Comparison of ENCODE assay signal across 1 cellular context in genomic region chr3:120160050-120160449, GRCh38.
TF ChIP-seq lines count a peak whose summit lies in the region.

No MANE protein-coding gene starts in this region.

TF ChIP-seq in A549, 52 proteins besides CTCF, POLR2A, EP300 and RAD21 (continued from another document):
- TF ChIP-seq, protein P1, sequence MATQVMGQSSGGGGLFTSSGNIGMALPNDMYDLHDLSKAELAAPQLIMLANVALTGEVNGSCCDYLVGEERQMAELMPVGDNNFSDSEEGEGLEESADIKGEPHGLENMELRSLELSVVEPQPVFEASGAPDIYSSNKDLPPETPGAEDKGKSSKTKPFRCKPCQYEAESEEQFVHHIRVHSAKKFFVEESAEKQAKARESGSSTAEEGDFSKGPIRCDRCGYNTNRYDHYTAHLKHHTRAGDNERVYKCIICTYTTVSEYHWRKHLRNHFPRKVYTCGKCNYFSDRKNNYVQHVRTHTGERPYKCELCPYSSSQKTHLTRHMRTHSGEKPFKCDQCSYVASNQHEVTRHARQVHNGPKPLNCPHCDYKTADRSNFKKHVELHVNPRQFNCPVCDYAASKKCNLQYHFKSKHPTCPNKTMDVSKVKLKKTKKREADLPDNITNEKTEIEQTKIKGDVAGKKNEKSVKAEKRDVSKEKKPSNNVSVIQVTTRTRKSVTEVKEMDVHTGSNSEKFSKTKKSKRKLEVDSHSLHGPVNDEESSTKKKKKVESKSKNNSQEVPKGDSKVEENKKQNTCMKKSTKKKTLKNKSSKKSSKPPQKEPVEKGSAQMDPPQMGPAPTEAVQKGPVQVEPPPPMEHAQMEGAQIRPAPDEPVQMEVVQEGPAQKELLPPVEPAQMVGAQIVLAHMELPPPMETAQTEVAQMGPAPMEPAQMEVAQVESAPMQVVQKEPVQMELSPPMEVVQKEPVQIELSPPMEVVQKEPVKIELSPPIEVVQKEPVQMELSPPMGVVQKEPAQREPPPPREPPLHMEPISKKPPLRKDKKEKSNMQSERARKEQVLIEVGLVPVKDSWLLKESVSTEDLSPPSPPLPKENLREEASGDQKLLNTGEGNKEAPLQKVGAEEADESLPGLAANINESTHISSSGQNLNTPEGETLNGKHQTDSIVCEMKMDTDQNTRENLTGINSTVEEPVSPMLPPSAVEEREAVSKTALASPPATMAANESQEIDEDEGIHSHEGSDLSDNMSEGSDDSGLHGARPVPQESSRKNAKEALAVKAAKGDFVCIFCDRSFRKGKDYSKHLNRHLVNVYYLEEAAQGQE (IDR thresholded peaks at IDR 0.05) = no peak
- TF ChIP-seq TP53 (CRISPR knock-in tag; IDR thresholded peaks at IDR 0.05) (no peak), HEYL (CRISPR knock-in tag; IDR thresholded peaks at IDR 0.05) (no peak), PHF8 (IDR thresholded peaks at IDR 0.05; ENCODE audit: borderline replicate concordance, low read depth) (no peak), SREBF2 (IDR thresholded peaks at IDR 0.05) (no peak), ATOH8 (CRISPR knock-in tag; IDR thresholded peaks at IDR 0.05; ENCODE audit: low read depth) (no peak), ZNF302 (CRISPR knock-in tag; IDR thresholded peaks at IDR 0.05) (no peak), CBX8 (IDR thresholded peaks at IDR 0.05) (no peak), POLR2AphosphoS2 (conservative IDR thresholded peaks at IDR 0.05; ENCODE audit: low read length) (no peak), ZFP36 (IDR thresholded peaks at IDR 0.05; ENCODE audit: borderline replicate concordance, partially characterized antibody) (no peak), CEBPB (IDR thresholded peaks at IDR 0.05) (peak; percentile 95 to 99), CHD2 (IDR thresholded peaks at IDR 0.05; ENCODE audit: low read length, partially characterized antibody) (no peak), SMC3 (IDR thresholded peaks at IDR 0.05) (peak; percentile 45), PBX3 (IDR thresholded peaks at IDR 0.05) (no peak), NPAS2 (CRISPR knock-in tag; IDR thresholded peaks at IDR 0.05; ENCODE audit: borderline replicate concordance) (no peak), JUNB (IDR thresholded peaks at IDR 0.05) (no peak), EHMT2 (IDR thresholded peaks at IDR 0.05; ENCODE audit: low read depth) (no peak), JUN (IDR thresholded peaks at IDR 0.05) (peak; percentile 65 to 70; a peak in 2 of 5 replicates), BCL3 (IDR thresholded peaks at IDR 0.05) (peak; percentile 43; the same call in 1 of the 3 replicates), RARB (CRISPR knock-in tag; IDR thresholded peaks at IDR 0.05) (no peak), HDAC2 (IDR thresholded peaks at IDR 0.05) (no peak), MAX (IDR thresholded peaks at IDR 0.05) (0 out of 2 replicates have a peak, but pooled peaks have one; percentile 36), KDM1A (IDR thresholded peaks at IDR 0.05; ENCODE audit: low read depth) (no peak), MAFK (IDR thresholded peaks at IDR 0.05; ENCODE audit: partially characterized antibody) (no peak), HOXB5 (CRISPR knock-in tag; IDR thresholded peaks at IDR 0.05) (no peak), CHD4 (IDR thresholded peaks at IDR 0.05; ENCODE audit: borderline replicate concordance) (no peak), FOSL2 (IDR thresholded peaks at IDR 0.05) (no peak), FOSL2 (CRISPR knock-in tag; IDR thresholded peaks at IDR 0.05) (peak; percentile 19; the same call in 1 of the 2 replicates), RCOR1 (IDR thresholded peaks at IDR 0.05; ENCODE audit: low read depth, low read length) (no peak), ZSCAN20 (CRISPR knock-in tag; IDR thresholded peaks at IDR 0.05) (no peak), HOXA7 (CRISPR knock-in tag; IDR thresholded peaks at IDR 0.05) (no peak), HMGXB4 (CRISPR knock-in tag; IDR thresholded peaks at IDR 0.05; ENCODE audit: borderline replicate concordance) (no peak), GATA3 (IDR thresholded peaks at IDR 0.05; ENCODE audit: borderline replicate concordance) (no peak)
- TF ChIP-seq, protein P2, sequence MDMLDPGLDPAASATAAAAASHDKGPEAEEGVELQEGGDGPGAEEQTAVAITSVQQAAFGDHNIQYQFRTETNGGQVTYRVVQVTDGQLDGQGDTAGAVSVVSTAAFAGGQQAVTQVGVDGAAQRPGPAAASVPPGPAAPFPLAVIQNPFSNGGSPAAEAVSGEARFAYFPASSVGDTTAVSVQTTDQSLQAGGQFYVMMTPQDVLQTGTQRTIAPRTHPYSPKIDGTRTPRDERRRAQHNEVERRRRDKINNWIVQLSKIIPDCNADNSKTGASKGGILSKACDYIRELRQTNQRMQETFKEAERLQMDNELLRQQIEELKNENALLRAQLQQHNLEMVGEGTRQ (IDR thresholded peaks at IDR 0.05) = no peak
TF ChIP-seq in A549: peak in this region for 7.
